In genomic region chr3:89098964-89099585, GRCh38 we compare ENCODE assay signal across 8 cellular contexts. TPM values are rescaled to one million over a fixed set of nuclear protein-coding genes. Genes with fewer than 3 reads are reported as not detected.
DNase-seq lines count a peak whose midpoint lies in the region; ATAC-seq and TF ChIP-seq lines count a peak whose summit lies in the region.

No MANE protein-coding gene starts in this region.

- H3K36me3 Mint-ChIP-seq in activated B cell treated with CpG ODN at 0.5 μM for 24 hours (ENCODE audit: low read depth), result no peaks in the 10 kb centered on the region

- H3K27ac ChIP-seq in trophoblast cell (ENCODE audit: low read depth, low read length), result no peak overlapping the region

- H3K9ac ChIP-seq in trophoblast cell (ENCODE audit: low read length), result no peak overlapping the region

- H3K4me3 ChIP-seq in fibroblast of villous mesenchyme (ENCODE audit: low read depth, low read length), result no peak overlapping the region
- no peak overlapping the region for H3K4me3 ChIP-seq in trophoblast cell (ENCODE audit: low read depth, low read length)

- H3K27me3 Mint-ChIP-seq in activated B cell treated with CpG ODN at 0.5 μM for 24 hours, result peaks cover 7% of the 10 kb centered on the region

- POLR2A ChIA-PET in activated B cell treated with CpG ODN at 0.5 μM for 24 hours (lab: Charles Lee), result no interaction called here

- intact Hi-C loops in activated B cell treated with CpG ODN at 0.5 μM for 24 hours (cut with micrococcal nuclease), result loop anchor here (1.0 to 10.0 kb wide), 4 partner anchors 56 to 1083 kb away; no protein-coding TSS in a partner anchor

- H3K9me3 Mint-ChIP-seq in activated B cell treated with CpG ODN at 0.5 μM for 24 hours, result no peaks in the 10 kb centered on the region

- H3K9me3 ChIP-seq in trophoblast cell (ENCODE audit: insufficient read depth, low read depth, low read length), result no peaks in the 10 kb centered on the region

- no peaks in the 10 kb centered on the region for H3K4me1 Mint-ChIP-seq in activated B cell treated with CpG ODN at 0.5 μM for 24 hours

- no peak overlapping the region for H4K91ac ChIP-seq in trophoblast cell (ENCODE audit: low read depth, low read length)

- H3K4me1 ChIP-seq in trophoblast cell (ENCODE audit: control insufficient read depth in 1 of 2, insufficient read depth in 2 of 2, low read length in 2 of 2), result no peaks in the 10 kb centered on the region

- no peaks in the 10 kb centered on the region for H3K27me3 ChIP-seq in trophoblast cell (ENCODE audit: insufficient read depth, low read length)

- no peaks in the 10 kb centered on the region for H3K79me1 ChIP-seq in trophoblast cell (ENCODE audit: low read length)

- H3K27ac Mint-ChIP-seq in activated B cell treated with CpG ODN at 0.5 μM for 24 hours, result no peak overlapping the region

- H2AFZ ChIP-seq in trophoblast cell (ENCODE audit: insufficient read depth, low read length, poor library complexity), result no peak overlapping the region

- TF ChIP-seq CTCF in activated B cell treated with CpG ODN at 0.5 μM for 24 hours (IDR thresholded peaks at IDR 0.05), result peak; percentile 97
- TF ChIP-seq CTCF in fibroblast of villous mesenchyme (IDR thresholded peaks at IDR 0.05; ENCODE audit: insufficient read depth, low read depth, low read length), result peak; percentile 98

- no peak overlapping the region for H4K8ac ChIP-seq in trophoblast cell (ENCODE audit: low read depth, low read length)

- DNase-seq in COLO829 (ENCODE audit: low spot score) (peak; percentile 49), NCI-H146 treated with DMSO at 0.1 percent for 48 hours (lab: John Stamatoyannopoulos, UW; ENCODE audit: unreplicated experiment) (peak; percentile 22), activated B cell treated with CpG ODN at 0.5 μM for 24 hours (no peak), fibroblast of villous mesenchyme (ENCODE audit: low read depth) (peak; percentile 58), trophoblast cell (peak; percentile 37 to 73), ureter (ENCODE audit: low spot score) (no peak)

- no peak overlapping the region for H3K18ac ChIP-seq in trophoblast cell (ENCODE audit: low read length)

- H2BK5ac ChIP-seq in trophoblast cell (ENCODE audit: low read depth, low read length, poor library complexity), result no peak overlapping the region

- H3K4me3 Mint-ChIP-seq in activated B cell treated with CpG ODN at 0.5 μM for 24 hours, result no peak overlapping the region

- H3K36me3 ChIP-seq in trophoblast cell (ENCODE audit: control insufficient read depth in 1 of 2, insufficient read depth in 2 of 2, low read length in 2 of 2), result no peaks in the 10 kb centered on the region

- no CpG with 5 or more reads among the region's 8 CpGs for WGBS in trophoblast cell (ENCODE audit: extremely low coverage, insufficient coverage, insufficient read length)

- no peak overlapping the region for H3K4me2 ChIP-seq in trophoblast cell (ENCODE audit: low read length)

- H3K79me2 ChIP-seq in trophoblast cell (ENCODE audit: control insufficient read depth, insufficient read depth, low read length, poor library complexity), result no peaks in the 10 kb centered on the region

- CTCF ChIA-PET in activated B cell treated with CpG ODN at 0.5 μM for 24 hours (lab: Charles Lee), result interaction anchor here (1.7 kb wide), 1 partner anchor 880 kb away, joined by 7 read pairs; no protein-coding TSS in a partner anchor

- no peak overlapping the region for H3K4ac ChIP-seq in trophoblast cell (ENCODE audit: low read depth, low read length)

- H3K14ac ChIP-seq in trophoblast cell (ENCODE audit: low read length), result no peak overlapping the region

- H2AK5ac ChIP-seq in trophoblast cell (ENCODE audit: low read length), result no peak overlapping the region

- ATAC-seq in GM18868 (IDR thresholded peaks at IDR 0.05; ENCODE audit: unreplicated experiment) (peak; percentile 98), HG02970 (IDR thresholded peaks at IDR 0.05; ENCODE audit: low FRiP score, unreplicated experiment) (peak; percentile 91), activated B cell treated with CpG ODN at 0.5 μM for 24 hours (ENCODE audit: low read depth) (peak; percentile 90)

- H2BK12ac ChIP-seq in trophoblast cell (ENCODE audit: low read length), result no peak overlapping the region

- H2BK120ac ChIP-seq in trophoblast cell (ENCODE audit: insufficient read depth, low read length, poor library complexity), result no peak overlapping the region

- no peak overlapping the region for H4K12ac ChIP-seq in trophoblast cell (ENCODE audit: low read depth, low read length)

- no peak overlapping the region for H3K23ac ChIP-seq in trophoblast cell (ENCODE audit: low read length)

RNA-seq across cellular contexts. Expression of gene EPHA3, which starts 8.3 kb away (rescaled TPM):
- total RNA-seq in activated B cell treated with CpG ODN at 0.5 μM for 24 hours (not detected in 2 replicates), fibroblast of villous mesenchyme (under 0.01 and 0.64 TPM in 2 replicates), ureter (11.4 TPM)
- 0.01 TPM in 2 replicates for polyA plus RNA-seq in trophoblast cell (2013)

Comparison
In these comparisons a context has a peak if more than half of its experiments do, and no peak if none do; other contexts are left out.
1. DNase-seq: peak in COLO829 (single experiment), NCI-H146 treated with DMSO at 0.1 percent for 48 hours (single experiment), fibroblast of villous mesenchyme (single experiment) and trophoblast cell (2 of 2); none in activated B cell treated with CpG ODN at 0.5 μM for 24 hours (single experiment) and ureter (single experiment).
2. Peak in every context shown above with its lines, with median percentiles within 50 percentile points of each other: ATAC-seq.